24 cellular contexts compared by ENCODE assay signal in genomic region chr1:194476351-194476750, GRCh38.
"Had no signal": no experiment of that assay in that cellular context is flagged by ENCODE, and none has a peak within 500 bp of the region (broad histone marks: within the 10 kb centered on the region; RNA-seq: fewer than 3 reads in every experiment).

No MANE protein-coding gene starts in this region.

- H3K4me1 ChIP-seq: lower lobe of right lung, parathyroid adenoma, right lobe of liver, suprapubic skin, transverse colon, vagina had no signal

- H3K9me3 ChIP-seq: lower lobe of right lung, neutrophil, right lobe of liver, suprapubic skin, transverse colon, vagina had no signal

- H3K36me3 ChIP-seq: lower lobe of right lung, neutrophil, right lobe of liver, suprapubic skin, transverse colon, vagina had no signal

- DNase-seq: cortex of kidney; dorsolateral prefrontal cortex; effector CD4-positive, alpha-beta T cell; hypothalamus; immature natural killer cell; islet precursor cell; kidney glomerular epithelial cell; left colon; left ventricle myocardium superior; lower lobe of right lung; naive thymus-derived CD8-positive, alpha-beta T cell; right lobe of liver; small intestine; stimulated activated CD4-positive, alpha-beta T cell treated with anti-CD3 and anti-CD28 coated beads, Interleukin-15, amount 100 ng/mL, for 24 hours; stimulated activated CD4-positive, alpha-beta T cell treated with anti-CD3 and anti-CD28 coated beads, Interleukin-2, amount 100 ng/mL, for 48 hours; stimulated activated naive CD4-positive, alpha-beta T cell; stimulated activated naive CD8-positive, alpha-beta T cell treated with anti-CD3 and anti-CD28 coated beads, Interleukin-15, amount 100 ng/mL, for 72 hours; transverse colon had no signal

- ATAC-seq: left colon; left ventricle myocardium superior; lower lobe of right lung; naive thymus-derived CD8-positive, alpha-beta T cell; right lobe of liver; stimulated activated naive CD8-positive, alpha-beta T cell treated with anti-CD3 and anti-CD28 coated beads, Interleukin-15, amount 100 ng/mL, for 72 hours had no signal

- H3K27me3 Mint-ChIP-seq: progenitor cell of endocrine pancreas; stimulated activated naive CD8-positive, alpha-beta T cell treated with anti-CD3 and anti-CD28 coated beads, Interleukin-15, amount 100 ng/mL, for 72 hours had no signal

- H3K9me3 Mint-ChIP-seq: stimulated activated naive CD8-positive, alpha-beta T cell treated with anti-CD3 and anti-CD28 coated beads, Interleukin-15, amount 100 ng/mL, for 72 hours had no signal

- H3K27ac Mint-ChIP-seq: immature natural killer cell; naive thymus-derived CD8-positive, alpha-beta T cell; progenitor cell of endocrine pancreas; stimulated activated naive CD8-positive, alpha-beta T cell treated with anti-CD3 and anti-CD28 coated beads, Interleukin-15, amount 100 ng/mL, for 72 hours had no signal

- H3K27me3 ChIP-seq: dorsolateral prefrontal cortex, neutrophil, right lobe of liver, suprapubic skin, transverse colon, vagina had no signal

- H3K4me1 Mint-ChIP-seq: immature natural killer cell; naive thymus-derived CD8-positive, alpha-beta T cell; stimulated activated naive CD8-positive, alpha-beta T cell treated with anti-CD3 and anti-CD28 coated beads, Interleukin-15, amount 100 ng/mL, for 72 hours had no signal

- H3K4me3 ChIP-seq: dorsolateral prefrontal cortex, lower lobe of right lung, right lobe of liver, suprapubic skin, transverse colon, vagina had no signal

- H3K4me3 Mint-ChIP-seq: immature natural killer cell; naive thymus-derived CD8-positive, alpha-beta T cell; stimulated activated naive CD8-positive, alpha-beta T cell treated with anti-CD3 and anti-CD28 coated beads, Interleukin-15, amount 100 ng/mL, for 72 hours had no signal

- H3K36me3 Mint-ChIP-seq: immature natural killer cell; naive thymus-derived CD8-positive, alpha-beta T cell had no signal

- H3K9ac ChIP-seq: parathyroid adenoma had no signal

- H2AFZ ChIP-seq: parathyroid adenoma had no signal

- FAIRE-seq: frontal cortex, small intestine had no signal

- H3K27ac ChIP-seq: dorsolateral prefrontal cortex, lower lobe of right lung, neutrophil, parathyroid adenoma, right lobe of liver, suprapubic skin, transverse colon, vagina had no signal

- H3K79me2 ChIP-seq: parathyroid adenoma had no signal
